1 cellular context compared by ENCODE assay signal in the genomic region with DNA sequence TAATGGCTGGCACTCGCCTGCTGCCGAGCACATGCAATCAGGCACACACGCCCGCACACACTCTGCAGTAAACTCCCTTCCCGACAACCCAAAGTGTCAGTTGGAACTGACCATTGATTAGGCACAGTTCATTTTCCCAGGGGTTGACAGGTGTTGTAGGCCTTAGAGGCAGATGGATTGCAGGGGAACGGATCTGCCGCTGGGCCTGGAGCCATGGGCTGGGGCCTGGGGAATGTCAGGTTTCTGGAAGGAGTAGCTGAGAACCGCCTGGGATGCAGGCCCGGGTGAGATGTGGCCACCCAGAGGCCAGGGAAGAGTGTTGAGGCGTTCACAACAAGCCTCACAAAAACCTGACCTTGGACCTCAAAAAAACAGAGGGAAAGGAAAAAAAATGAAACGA.
TF ChIP-seq lines count a peak whose summit lies in the region.

No MANE protein-coding gene starts in this region.

TF ChIP-seq in GM23338, 12 proteins besides CTCF, POLR2A, EP300 and RAD21 (continued from another document):
- TF ChIP-seq, protein P1, sequence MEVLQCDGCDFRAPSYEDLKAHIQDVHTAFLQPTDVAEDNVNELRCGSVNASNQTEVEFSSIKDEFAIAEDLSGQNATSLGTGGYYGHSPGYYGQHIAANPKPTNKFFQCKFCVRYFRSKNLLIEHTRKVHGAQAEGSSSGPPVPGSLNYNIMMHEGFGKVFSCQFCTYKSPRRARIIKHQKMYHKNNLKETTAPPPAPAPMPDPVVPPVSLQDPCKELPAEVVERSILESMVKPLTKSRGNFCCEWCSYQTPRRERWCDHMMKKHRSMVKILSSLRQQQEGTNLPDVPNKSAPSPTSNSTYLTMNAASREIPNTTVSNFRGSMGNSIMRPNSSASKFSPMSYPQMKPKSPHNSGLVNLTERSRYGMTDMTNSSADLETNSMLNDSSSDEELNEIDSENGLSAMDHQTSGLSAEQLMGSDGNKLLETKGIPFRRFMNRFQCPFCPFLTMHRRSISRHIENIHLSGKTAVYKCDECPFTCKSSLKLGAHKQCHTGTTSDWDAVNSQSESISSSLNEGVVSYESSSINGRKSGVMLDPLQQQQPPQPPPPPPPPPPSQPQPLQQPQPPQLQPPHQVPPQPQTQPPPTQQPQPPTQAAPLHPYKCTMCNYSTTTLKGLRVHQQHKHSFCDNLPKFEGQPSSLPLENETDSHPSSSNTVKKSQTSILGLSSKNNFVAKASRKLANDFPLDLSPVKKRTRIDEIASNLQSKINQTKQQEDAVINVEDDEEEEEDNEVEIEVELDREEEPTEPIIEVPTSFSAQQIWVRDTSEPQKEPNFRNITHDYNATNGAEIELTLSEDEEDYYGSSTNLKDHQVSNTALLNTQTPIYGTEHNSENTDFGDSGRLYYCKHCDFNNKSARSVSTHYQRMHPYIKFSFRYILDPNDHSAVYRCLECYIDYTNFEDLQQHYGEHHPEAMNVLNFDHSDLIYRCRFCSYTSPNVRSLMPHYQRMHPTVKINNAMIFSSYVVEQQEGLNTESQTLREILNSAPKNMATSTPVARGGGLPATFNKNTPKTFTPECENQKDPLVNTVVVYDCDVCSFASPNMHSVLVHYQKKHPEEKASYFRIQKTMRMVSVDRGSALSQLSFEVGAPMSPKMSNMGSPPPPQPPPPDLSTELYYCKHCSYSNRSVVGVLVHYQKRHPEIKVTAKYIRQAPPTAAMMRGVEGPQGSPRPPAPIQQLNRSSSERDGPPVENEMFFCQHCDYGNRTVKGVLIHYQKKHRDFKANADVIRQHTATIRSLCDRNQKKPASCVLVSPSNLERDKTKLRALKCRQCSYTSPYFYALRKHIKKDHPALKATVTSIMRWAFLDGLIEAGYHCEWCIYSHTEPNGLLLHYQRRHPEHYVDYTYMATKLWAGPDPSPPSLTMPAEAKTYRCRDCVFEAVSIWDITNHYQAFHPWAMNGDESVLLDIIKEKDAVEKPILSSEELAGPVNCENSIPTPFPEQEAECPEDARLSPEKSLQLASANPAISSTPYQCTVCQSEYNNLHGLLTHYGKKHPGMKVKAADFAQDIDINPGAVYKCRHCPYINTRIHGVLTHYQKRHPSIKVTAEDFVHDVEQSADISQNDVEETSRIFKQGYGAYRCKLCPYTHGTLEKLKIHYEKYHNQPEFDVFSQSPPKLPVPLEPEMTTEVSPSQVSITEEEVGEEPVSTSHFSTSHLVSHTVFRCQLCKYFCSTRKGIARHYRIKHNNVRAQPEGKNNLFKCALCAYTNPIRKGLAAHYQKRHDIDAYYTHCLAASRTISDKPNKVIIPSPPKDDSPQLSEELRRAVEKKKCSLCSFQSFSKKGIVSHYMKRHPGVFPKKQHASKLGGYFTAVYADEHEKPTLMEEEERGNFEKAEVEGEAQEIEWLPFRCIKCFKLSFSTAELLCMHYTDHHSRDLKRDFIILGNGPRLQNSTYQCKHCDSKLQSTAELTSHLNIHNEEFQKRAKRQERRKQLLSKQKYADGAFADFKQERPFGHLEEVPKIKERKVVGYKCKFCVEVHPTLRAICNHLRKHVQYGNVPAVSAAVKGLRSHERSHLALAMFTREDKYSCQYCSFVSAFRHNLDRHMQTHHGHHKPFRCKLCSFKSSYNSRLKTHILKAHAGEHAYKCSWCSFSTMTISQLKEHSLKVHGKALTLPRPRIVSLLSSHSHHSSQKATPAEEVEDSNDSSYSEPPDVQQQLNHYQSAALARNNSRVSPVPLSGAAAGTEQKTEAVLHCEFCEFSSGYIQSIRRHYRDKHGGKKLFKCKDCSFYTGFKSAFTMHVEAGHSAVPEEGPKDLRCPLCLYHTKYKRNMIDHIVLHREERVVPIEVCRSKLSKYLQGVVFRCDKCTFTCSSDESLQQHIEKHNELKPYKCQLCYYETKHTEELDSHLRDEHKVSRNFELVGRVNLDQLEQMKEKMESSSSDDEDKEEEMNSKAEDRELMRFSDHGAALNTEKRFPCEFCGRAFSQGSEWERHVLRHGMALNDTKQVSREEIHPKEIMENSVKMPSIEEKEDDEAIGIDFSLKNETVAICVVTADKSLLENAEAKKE (CRISPR knock-in tag; IDR thresholded peaks at IDR 0.05), result no peak
- TF ChIP-seq JUNB (IDR thresholded peaks at IDR 0.05; ENCODE audit: unreplicated experiment), result no peak
- no peak for TF ChIP-seq CREB1 (CRISPR knock-in tag; IDR thresholded peaks at IDR 0.05; ENCODE audit: low read depth)
- no peak for TF ChIP-seq ZNF114 (CRISPR knock-in tag; IDR thresholded peaks at IDR 0.05)
- no peak for TF ChIP-seq ZNF331 (CRISPR knock-in tag; IDR thresholded peaks at IDR 0.05; ENCODE audit: low read depth)
- TF ChIP-seq EZH2phosphoT487 (IDR thresholded peaks at IDR 0.05; ENCODE audit: unreplicated experiment), result no peak
